9 cellular contexts compared by ENCODE assay signal in genomic region chr6:41846666-41847237, GRCh38. TPM values are rescaled to one million over a fixed set of nuclear protein-coding genes. Genes with fewer than 3 reads are reported as not detected.
DNase-seq lines count a peak whose midpoint lies in the region; ATAC-seq, FAIRE-seq and TF ChIP-seq lines count a peak whose summit lies in the region.
"Had no signal": no experiment of that assay in that cellular context is flagged by ENCODE, and none has a peak within 500 bp of the region (broad histone marks: within the 10 kb centered on the region; RNA-seq: fewer than 3 reads in every experiment).

No MANE protein-coding gene starts in this region.

- no CpG with 5 or more reads among the region's 1 CpG for WGBS in mesendoderm (ENCODE audit: extremely low coverage, insufficient coverage, low lambda C conversion rate)

- H2AK5ac ChIP-seq in mesendoderm (ENCODE audit: low read length) = no peak overlapping the region

- H3K56ac ChIP-seq in mesendoderm (ENCODE audit: low read length) = no peak overlapping the region

- H3K4me1 Mint-ChIP-seq in stimulated activated memory B cell treated with anti-CD40 and anti-IgM and Interleukin-4, amounts not matched to agents 10 μg/mL and 1 μg/mL and 100 μg/mL, for 72 hours = no peaks in the 10 kb centered on the region

- H3K4ac ChIP-seq in mesendoderm (ENCODE audit: low read depth, low read length) = no peak overlapping the region

- peak; percentile 50 for ATAC-seq in HG02885 (IDR thresholded peaks at IDR 0.05; ENCODE audit: poor library complexity, unreplicated experiment)
- ATAC-seq in stimulated activated memory B cell treated with anti-CD40 and anti-IgM and Interleukin-4, amounts not matched to agents 10 μg/mL and 1 μg/mL and 100 μg/mL, for 72 hours = peak; percentile 41
- ATAC-seq in HG03571 (IDR thresholded peaks at IDR 0.05; ENCODE audit: unreplicated experiment) = no peak

- no peak overlapping the region for H3K4me3 Mint-ChIP-seq in stimulated activated memory B cell treated with anti-CD40 and anti-IgM and Interleukin-4, amounts not matched to agents 10 μg/mL and 1 μg/mL and 100 μg/mL, for 72 hours

- H3K79me1 ChIP-seq in mesendoderm (ENCODE audit: low read length) = no peaks in the 10 kb centered on the region

- H3K27ac Mint-ChIP-seq in stimulated activated memory B cell treated with anti-CD40 and anti-IgM and Interleukin-4, amounts not matched to agents 10 μg/mL and 1 μg/mL and 100 μg/mL, for 72 hours = no peak overlapping the region

- H3K27me3 ChIP-seq in mesendoderm (ENCODE audit: insufficient read depth, low read length, poor library complexity) = no peaks in the 10 kb centered on the region

- no peak overlapping the region for H2BK5ac ChIP-seq in mesendoderm (ENCODE audit: low read length)

- no peak overlapping the region for H3K23ac ChIP-seq in mesendoderm (ENCODE audit: low read length)

- H3K36me3 Mint-ChIP-seq in stimulated activated memory B cell treated with anti-CD40 and anti-IgM and Interleukin-4, amounts not matched to agents 10 μg/mL and 1 μg/mL and 100 μg/mL, for 72 hours = peaks cover 14% of the 10 kb centered on the region

- H3K4me3 ChIP-seq in mesendoderm (ENCODE audit: low read length) = no peak overlapping the region

- TF ChIP-seq CTCF in D721Med (IDR thresholded peaks at IDR 0.05; ENCODE audit: insufficient read depth, missing control alignments) = peak; percentile 88

- no peak overlapping the region for H4K5ac ChIP-seq in mesendoderm (ENCODE audit: low read length)

- H3K9ac ChIP-seq in mesendoderm (ENCODE audit: low read length) = no peak overlapping the region

- no peaks in the 10 kb centered on the region for H3K36me3 ChIP-seq in mesendoderm (ENCODE audit: control insufficient read depth, insufficient read depth, low read length)

- H3K79me2 ChIP-seq in mesendoderm (ENCODE audit: control insufficient read depth, insufficient read depth, low read length) = no peaks in the 10 kb centered on the region

- no peak overlapping the region for H4K8ac ChIP-seq in mesendoderm (ENCODE audit: low read depth, low read length)

- H3K4me2 ChIP-seq in mesendoderm (ENCODE audit: low read length) = no peak overlapping the region

- no peaks in the 10 kb centered on the region for H3K9me3 Mint-ChIP-seq in stimulated activated memory B cell treated with anti-CD40 and anti-IgM and Interleukin-4, amounts not matched to agents 10 μg/mL and 1 μg/mL and 100 μg/mL, for 72 hours

- H3K4me1 ChIP-seq in mesendoderm (ENCODE audit: control insufficient read depth, low read depth, low read length) = no peaks in the 10 kb centered on the region

- no peak overlapping the region for H2BK15ac ChIP-seq in mesendoderm (replicated peaks; ENCODE audit: low read depth)

- no peak overlapping the region for H3K27ac ChIP-seq in mesendoderm (ENCODE audit: low read depth, low read length)

- DNase-seq in D721Med (ENCODE audit: insufficient read length, low spot score) = peak; percentile 23
- DNase-seq in NCI-H82 (lab: John Stamatoyannopoulos, UW) = peak; percentile 97
- peak; percentile 36 to 39 for DNase-seq in activated CD4-positive, alpha-beta T cell treated with anti-CD3 and anti-CD28 coated beads, Interleukin-2, amount 50 U/mL, for 4 hours
- DNase-seq in effector CD8-positive, alpha-beta T cell (lab: John Stamatoyannopoulos, UW) = peak; percentile 26
- DNase-seq in mesendoderm = peak; percentile 67

- H3K18ac ChIP-seq in mesendoderm (ENCODE audit: low read length) = no peak overlapping the region

- H3K27me3 Mint-ChIP-seq in stimulated activated memory B cell treated with anti-CD40 and anti-IgM and Interleukin-4, amounts not matched to agents 10 μg/mL and 1 μg/mL and 100 μg/mL, for 72 hours = no peaks in the 10 kb centered on the region

- H2BK120ac ChIP-seq in mesendoderm (ENCODE audit: low read depth, low read length) = no peak overlapping the region

- FAIRE-seq in D721Med (lab: Jason Lieb, UNC) = peak; percentile 99
- FAIRE-seq: colon had no signal

RNA-seq across cellular contexts. Expression of gene USP49, which starts 48.4 kb away (rescaled TPM):
- polyA plus RNA-seq in mesendoderm (2013, experiment 1 of 2) = 4.9 TPM
- polyA plus RNA-seq in mesendoderm (2013, experiment 2 of 2) = 5.2 TPM

RNA-seq across cellular contexts. Expression of gene TOMM6, which starts 59.3 kb away (rescaled TPM):
- 376 TPM for polyA plus RNA-seq in mesendoderm (2013, experiment 1 of 2)
- 369 TPM for polyA plus RNA-seq in mesendoderm (2013, experiment 2 of 2)

Comparison
In these comparisons a context has a peak if more than half of its experiments do, and no peak if none do; other contexts are left out.
1. DNase-seq: peak in every context shown above with its lines; median percentile 97 in NCI-H82; 67 in mesendoderm; 38 in activated CD4-positive, alpha-beta T cell treated with anti-CD3 and anti-CD28 coated beads, Interleukin-2, amount 50 U/mL, for 4 hours; 26 in effector CD8-positive, alpha-beta T cell; 23 in D721Med.